Comparison of ENCODE assay signal across 10 cellular contexts in the genomic region with DNA sequence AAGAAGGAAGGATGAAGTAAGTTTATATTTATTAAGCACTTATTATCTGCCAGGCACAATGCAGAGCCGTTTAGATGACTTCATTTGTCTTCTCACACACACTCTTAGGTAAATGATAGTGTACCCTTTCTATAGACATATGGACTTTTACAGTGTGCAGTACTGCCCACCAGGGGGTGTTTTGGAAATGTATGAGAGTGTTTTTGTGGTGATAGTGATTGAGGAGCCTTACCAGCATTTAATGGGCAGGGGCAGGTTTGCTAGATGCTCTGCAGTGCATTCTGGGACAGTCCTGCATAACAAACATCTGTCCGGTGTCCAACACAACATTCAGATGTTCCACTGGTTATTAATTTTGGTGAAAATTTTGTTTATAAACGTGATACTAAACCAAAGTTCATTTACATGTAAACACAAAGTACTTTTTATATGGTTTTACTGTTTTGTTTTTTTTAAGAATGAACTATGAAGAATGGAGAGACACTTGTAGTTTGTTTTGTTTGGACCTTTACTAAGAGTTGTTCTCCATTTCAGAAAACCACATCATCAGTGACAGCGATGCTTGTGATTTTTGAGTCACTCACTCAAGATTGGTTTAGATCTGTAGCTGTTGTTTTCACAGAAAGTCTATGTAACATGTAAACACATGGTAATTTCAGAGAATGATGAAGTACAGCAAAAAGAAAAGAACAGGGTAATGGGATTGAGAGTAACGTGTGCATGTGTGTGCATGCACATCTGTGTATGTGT. TPM values are rescaled to one million over a fixed set of nuclear protein-coding genes. Genes with fewer than 3 reads are reported as not detected.
DNase-seq lines count a peak whose midpoint lies in the region; ATAC-seq and TF ChIP-seq lines count a peak whose summit lies in the region.
"Had no signal": no experiment of that assay in that cellular context is flagged by ENCODE, and none has a peak within 500 bp of the region (broad histone marks: within the 10 kb centered on the region; RNA-seq: fewer than 3 reads in every experiment).

No MANE protein-coding gene starts in this region.

- H3K27ac Mint-ChIP-seq in Caco-2 (ENCODE audit: unreplicated experiment) (no peak overlapping the region), memory B cell (peak overlapping the region; percentile 8)
- H3K27ac Mint-ChIP-seq: brain had no signal

- no peaks in the 10 kb centered on the region for H3K9me2 ChIP-seq in HCT116 (ENCODE audit: insufficient read depth)

- H3K4me3 Mint-ChIP-seq in Caco-2 (ENCODE audit: unreplicated experiment) (no peak overlapping the region), memory B cell (no peak overlapping the region)
- H3K4me3 Mint-ChIP-seq: brain had no signal

- intact Hi-C loops in Caco-2 (cut with micrococcal nuclease; ENCODE audit: unreplicated experiment) (loop anchor here (5.0 kb wide), 1 partner anchor 211 kb away; no protein-coding TSS in a partner anchor), HCT116 (cut with micrococcal nuclease) (no loop called here)

- BruUV-seq in Caco-2 (replicated peaks; lab: Mats Ljungman, UMichigan) (no TSS peak), HCT116 (replicated peaks; lab: Mats Ljungman, UMichigan) (no TSS peak)

- H3K27me3 Mint-ChIP-seq in Caco-2 (ENCODE audit: insufficient read depth, unreplicated experiment) (no peaks in the 10 kb centered on the region), memory B cell (no peaks in the 10 kb centered on the region)

- H3K4me1 ChIP-seq in Caco-2 (peaks cover 12% of the 10 kb centered on the region), HCT116 (ENCODE audit: control insufficient read depth in 1 of 2, insufficient read depth in 2 of 2, low read length in 2 of 2) (no peaks in the 10 kb centered on the region)

- H3K36me3 Mint-ChIP-seq in Caco-2 (ENCODE audit: insufficient read depth, unreplicated experiment) (peaks cover 71% of the 10 kb centered on the region), memory B cell (peaks cover 55% of the 10 kb centered on the region)

- DNase-seq in Caco-2 (peak in 1 of 2 experiments; percentile 67), HCT116 (ENCODE audit: low read depth, low spot score) (peak; percentile 15), WERI-Rb-1 (peak; percentile 24), memory B cell (ENCODE audit: low spot score in 2 of 2) (no peak), NCI-H1105 treated with DMSO at 0.1 percent for 48 hours (lab: John Stamatoyannopoulos, UW) (no peak), NCI-H510A (lab: John Stamatoyannopoulos, UW) (no peak)
- DNase-seq: stimulated activated CD4-positive, alpha-beta T cell treated with anti-CD3 and anti-CD28 coated beads, Interleukin-2, amount 100 ng/mL, for 24 hours had no signal

- H3K36me3 ChIP-seq in Caco-2 (ENCODE audit: control insufficient read depth, insufficient read depth, low read length) = no peaks in the 10 kb centered on the region
- peaks cover 6 to 10% of the 10 kb centered on the region in 2 experiments; a peak in 3 of 4 replicates for H3K36me3 ChIP-seq in HCT116 (ENCODE audit: control insufficient read depth in 1 of 2, insufficient read depth in 2 of 2, low read length in 2 of 2)
- H3K36me3 ChIP-seq in WERI-Rb-1 = peaks cover 7% of the 10 kb centered on the region

- H4K20me1 ChIP-seq in HCT116 (ENCODE audit: insufficient read depth) = no peaks in the 10 kb centered on the region

- H3K4me2 ChIP-seq in HCT116 (ENCODE audit: low read length) = no peak overlapping the region

- CTCF ChIA-PET in Caco-2 (lab: Charles Lee) (no interaction called here), HCT116 (lab: Charles Lee) (no interaction called here)

- no peak for TF ChIP-seq POLR2A in HCT116 (IDR thresholded peaks at IDR 0.05; ENCODE audit: borderline replicate concordance, extremely low read depth, insufficient read depth, insufficient read length)

- TF ChIP-seq CTCF in Caco-2 (IDR thresholded peaks at IDR 0.05; ENCODE audit: insufficient read depth in 1 of 2, low read depth in 1 of 2, low read length in 1 of 2, severe bottlenecking in 1 of 2, unreplicated experiment in 1 of 2) (peak; percentile 67 to 75), HCT116 (IDR thresholded peaks at IDR 0.05 in 2 of 3, conservative IDR thresholded peaks at IDR 0.05 in 1 of 3; ENCODE audit: borderline replicate concordance in 1 of 3, insufficient read depth in 1 of 3, low read depth in 2 of 3, low read length in 2 of 3) (peak in 2 of 3 experiments; percentile 60 to 65; a peak in 4 of 6 replicates), WERI-Rb-1 (IDR thresholded peaks at IDR 0.05; ENCODE audit: low read depth, low read length) (peak; percentile 48)

- H3K27me3 ChIP-seq in Caco-2 (replicated peaks; ENCODE audit: control insufficient read depth, insufficient read depth, low read length) = no peaks in the 10 kb centered on the region
- H3K27me3 ChIP-seq in HCT116 (ENCODE audit: insufficient read depth, low read length) = no peaks in the 10 kb centered on the region
- no peaks in the 10 kb centered on the region for H3K27me3 ChIP-seq in WERI-Rb-1 (ENCODE audit: insufficient read depth, low read depth, severe bottlenecking)

- POLR2A ChIA-PET in Caco-2 (lab: Charles Lee) = no interaction called here
- POLR2A ChIA-PET in HCT116 (lab: Charles Lee) = no interaction called here

- H3K4me1 Mint-ChIP-seq in Caco-2 (ENCODE audit: low read depth, unreplicated experiment) (peaks cover 6% of the 10 kb centered on the region), memory B cell (peaks cover 14% of the 10 kb centered on the region)
- H3K4me1 Mint-ChIP-seq: brain had no signal

- RAD21 ChIA-PET in HCT116 (lab: Charles Lee; ENCODE audit: low non-redundant PET in 1 of 2, low total read pairs in 2 of 2, uncharacterized antibody in 2 of 2, unreplicated experiment in 2 of 2) = no interaction called here

- H3K9me3 ChIP-seq in Caco-2 = no peaks in the 10 kb centered on the region
- no peaks in the 10 kb centered on the region for H3K9me3 ChIP-seq in HCT116 (ENCODE audit: control insufficient read depth in 1 of 2, insufficient read depth in 1 of 2, low read depth in 1 of 2, low read length in 2 of 2)
- H3K9me3 ChIP-seq in WERI-Rb-1 (ENCODE audit: severe bottlenecking) = no peaks in the 10 kb centered on the region

- TF ChIP-seq RAD21 in HCT116 (IDR thresholded peaks at IDR 0.05; ENCODE audit: low read depth) = peak; percentile 9; the same call in 1 of the 2 replicates

- H3K27ac ChIP-seq in HCT116 (ENCODE audit: low read depth, low read length) (no peak overlapping the region), WERI-Rb-1 (no peak overlapping the region)

- H3K9me3 Mint-ChIP-seq in Caco-2 (ENCODE audit: unreplicated experiment) = peaks cover 10% of the 10 kb centered on the region
- peaks cover 8% of the 10 kb centered on the region for H3K9me3 Mint-ChIP-seq in memory B cell

- no peaks in the 10 kb centered on the region for H3K79me2 ChIP-seq in HCT116 (ENCODE audit: insufficient read depth, low read length)

- ATAC-seq in HCT116 (peak; percentile 81), memory B cell (ENCODE audit: low read depth) (no peak), GM19463 (IDR thresholded peaks at IDR 0.05; ENCODE audit: unreplicated experiment) (no peak), HG03025 (IDR thresholded peaks at IDR 0.05; ENCODE audit: low FRiP score, unreplicated experiment) (no peak)

- H3K9ac ChIP-seq in HCT116 (ENCODE audit: low read length) = no peak overlapping the region

- H3K4me3 ChIP-seq in Caco-2 (ENCODE audit: low read depth, low read length) (no peak overlapping the region), HCT116 (replicated peaks in 1 of 2; ENCODE audit: low read depth in 1 of 2, low read length in 2 of 2) (no peak overlapping the region), WERI-Rb-1 (ENCODE audit: low read depth, low read length) (no peak overlapping the region)

- no peak overlapping the region for H2AFZ ChIP-seq in HCT116 (ENCODE audit: low read depth, low read length, poor library complexity, severe bottlenecking)

TF ChIP-seq in HCT116, 20 proteins besides CTCF, POLR2A, EP300 and RAD21 (continues in another document):
- TF ChIP-seq CEBPB (IDR thresholded peaks at IDR 0.05; ENCODE audit: low read depth) (no peak), SRF (IDR thresholded peaks at IDR 0.05; ENCODE audit: low read depth) (no peak), CBX3 (IDR thresholded peaks at IDR 0.05; ENCODE audit: low read depth) (no peak), TCF7L2 (IDR thresholded peaks at IDR 0.05; ENCODE audit: borderline replicate concordance, extremely low read depth, insufficient read depth, insufficient read length) (no peak), EZH2 (IDR thresholded peaks at IDR 0.05) (no peak), ZFX (IDR thresholded peaks at IDR 0.05) (no peak), ZNF274 (IDR thresholded peaks at IDR 0.05; ENCODE audit: low read depth, low read length) (no peak)
- TF ChIP-seq, protein P1, sequence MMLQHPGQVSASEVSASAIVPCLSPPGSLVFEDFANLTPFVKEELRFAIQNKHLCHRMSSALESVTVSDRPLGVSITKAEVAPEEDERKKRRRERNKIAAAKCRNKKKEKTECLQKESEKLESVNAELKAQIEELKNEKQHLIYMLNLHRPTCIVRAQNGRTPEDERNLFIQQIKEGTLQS (IDR thresholded peaks at IDR 0.05) = no peak
- TF ChIP-seq, protein P2, sequence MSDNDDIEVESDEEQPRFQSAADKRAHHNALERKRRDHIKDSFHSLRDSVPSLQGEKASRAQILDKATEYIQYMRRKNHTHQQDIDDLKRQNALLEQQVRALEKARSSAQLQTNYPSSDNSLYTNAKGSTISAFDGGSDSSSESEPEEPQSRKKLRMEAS (IDR thresholded peaks at IDR 0.05) = no peak

RNA-seq across cellular contexts. Expression of a gene that starts 19.9 kb away (rescaled TPM):
- 0.09 TPM in 1 of 2 replicates, not detected in the other for total RNA-seq in Caco-2 (2022)
- total RNA-seq in HCT116 (2021; ENCODE audit: unreplicated experiment) = not detected
- 0.04 TPM in 1 of 2 replicates, not detected in the other for polyA plus RNA-seq in HCT116 (2012)

RNA-seq across cellular contexts. Expression of a gene that starts 33.9 kb away (rescaled TPM):
- not detected in 2 replicates for total RNA-seq in Caco-2 (2022)
- not detected for total RNA-seq in HCT116 (2021; ENCODE audit: unreplicated experiment)
- 0.11 TPM in 1 of 2 replicates, not detected in the other for polyA plus RNA-seq in HCT116 (2012)

RNA-seq across cellular contexts. Expression of a gene that starts 43.2 kb away (rescaled TPM):
- not detected in 2 replicates for total RNA-seq in Caco-2 (2022)
- not detected for total RNA-seq in HCT116 (2021; ENCODE audit: unreplicated experiment)
- polyA plus RNA-seq in HCT116 (2012) = not detected in 2 replicates

Comparison
In these comparisons a context has a peak if more than half of its experiments do, and no peak if none do; other contexts are left out.
1. DNase-seq: peak in HCT116 (single experiment) and WERI-Rb-1 (single experiment); none in memory B cell (0 of 2), NCI-H1105 treated with DMSO at 0.1 percent for 48 hours (single experiment) and NCI-H510A (single experiment).
2. Peak in every context shown above with its lines, with median percentiles within 50 percentile points of each other: CTCF ChIP-seq.